ENCODE assay signal across 7 cellular contexts in the genomic region with DNA sequence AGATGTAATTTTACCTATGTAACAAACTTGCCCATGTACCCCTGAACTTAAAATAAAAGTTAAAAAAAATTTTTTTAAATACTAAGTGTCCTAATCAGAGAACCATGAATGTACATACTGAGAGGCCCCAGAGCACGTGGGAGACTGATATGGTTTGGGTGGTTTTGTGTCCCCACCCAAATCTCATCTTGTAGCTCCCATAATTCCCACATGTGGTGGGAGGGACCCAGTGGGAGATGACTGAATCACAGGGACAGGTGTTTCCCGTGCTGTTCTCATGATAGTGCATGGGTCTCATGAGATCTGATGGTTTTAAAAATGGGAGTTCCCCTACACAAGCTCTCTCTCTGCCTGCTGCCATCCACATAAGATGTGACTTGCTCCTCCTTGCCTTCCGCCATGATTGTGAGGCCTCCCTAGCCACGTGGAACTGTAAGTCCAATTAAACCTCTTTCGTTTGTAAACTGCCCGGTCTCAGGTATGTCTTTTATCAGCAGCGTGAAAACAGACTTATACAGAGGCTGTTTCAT.
DNase-seq lines count a peak whose midpoint lies in the region; ATAC-seq and TF ChIP-seq lines count a peak whose summit lies in the region.
"Not testable (repeated sequence)": the region's sequence is repeated elsewhere in the genome, so short reads cannot be mapped to it uniquely, and the experiment has no call there.

No MANE protein-coding gene starts in this region.

- H3K4me1 ChIP-seq in BLaER1 treated with 17β-estradiol and CSF1 and Interleukin-3, amounts not matched to agents 10 nM and 100 nM: peaks cover 15 to 22% (median 16%) of the 10 kb centered on the region in 10 experiments
- peaks cover 13% of the 10 kb centered on the region for H3K4me1 ChIP-seq in IMR-90 (ENCODE audit: control insufficient read depth, insufficient read depth, low read length)
- peaks cover 48% of the 10 kb centered on the region for H3K4me1 ChIP-seq in OCI-LY1 (ENCODE audit: insufficient read depth, low read length, severe bottlenecking)

- POLR2A ChIA-PET in IMR-90 (lab: Charles Lee; ENCODE audit: unreplicated experiment): not testable (repeated sequence)
- POLR2A ChIA-PET in activated B cell treated with CpG ODN at 0.5 μM for 24 hours (lab: Charles Lee): interaction anchor here (0.5 to 1.6 kb wide), 2 partner anchors 48 to 215 kb away, joined by 3 to 5 read pairs; a partner anchor contains a TSS

- H4K20me1 ChIP-seq in BLaER1 treated with 17β-estradiol and CSF1 and Interleukin-3, amounts not matched to agents 10 nM and 100 nM; IMR-90 (ENCODE audit: insufficient read depth, low read length); OCI-LY1 (ENCODE audit: insufficient read depth, low read length): not testable (repeated sequence)

- peak overlapping the region in 7 of 11 experiments; percentile 3 to 56 (median 40); a peak in 8 of 22 replicates for H3K9ac ChIP-seq in BLaER1 treated with 17β-estradiol and CSF1 and Interleukin-3, amounts not matched to agents 10 nM and 100 nM
- H3K9ac ChIP-seq in IMR-90 (ENCODE audit: low read depth, low read length); OCI-LY1 (ENCODE audit: low read length): not testable (repeated sequence)

- not testable (repeated sequence) for ATAC-seq in IMR-90 (ENCODE audit: low read depth)
- ATAC-seq in activated B cell treated with CpG ODN at 0.5 μM for 24 hours (ENCODE audit: low read depth) (peak; percentile 55), naive B cell (ENCODE audit: low read depth in 2 of 2) (peak; percentile 45 to 52)
- ATAC-seq in stimulated activated naive B cell treated with anti-CD40 and anti-IgM and Interleukin-4, amounts not matched to agents 10 μg/mL and 1 μg/mL and 100 μg/mL, for 72 hours (replicated peaks): peak; percentile 56 to 57

- H2BK15ac ChIP-seq in IMR-90 (ENCODE audit: low read depth, low read length): not testable (repeated sequence)

- H3K36me3 ChIP-seq in BLaER1 treated with 17β-estradiol and CSF1 and Interleukin-3, amounts not matched to agents 10 nM and 100 nM: peaks cover 4 to 72% (median 43%) of the 10 kb centered on the region in 11 experiments; a peak in 17 of 22 replicates
- H3K36me3 ChIP-seq in IMR-90 (ENCODE audit: control insufficient read depth, insufficient read depth, low read length): not testable (repeated sequence)
- peaks cover 79% of the 10 kb centered on the region for H3K36me3 ChIP-seq in OCI-LY1 (ENCODE audit: insufficient read depth, low read length)

- H3K23ac ChIP-seq in IMR-90 (ENCODE audit: low read depth, low read length): not testable (repeated sequence)

- H3K4me3 Mint-ChIP-seq in activated B cell treated with CpG ODN at 0.5 μM for 24 hours (peak overlapping the region; percentile 42), naive B cell (peak overlapping the region; percentile 10 to 86 (median 68))
- not testable (repeated sequence) for H3K4me3 Mint-ChIP-seq in stimulated activated naive B cell treated with anti-CD40 and anti-IgM and Interleukin-4, amounts not matched to agents 10 μg/mL and 1 μg/mL and 100 μg/mL, for 72 hours

- not testable (repeated sequence) for H3K27me3 ChIP-seq in BLaER1 treated with 17β-estradiol and CSF1 and Interleukin-3, amounts not matched to agents 10 nM and 100 nM; IMR-90 (ENCODE audit: control insufficient read depth, insufficient read depth, low read length); OCI-LY1 (ENCODE audit: insufficient read depth, low read length)

- H3K4me3 ChIP-seq in BLaER1 treated with 17β-estradiol and CSF1 and Interleukin-3, amounts not matched to agents 10 nM and 100 nM: peak overlapping the region in 1 of 10 experiments; percentile 22; a peak in 1 of 20 replicates
- H3K4me3 ChIP-seq in IMR-90 (ENCODE audit: insufficient read depth, low read depth, low read length); OCI-LY1 (ENCODE audit: low read depth, low read length, poor library complexity, severe bottlenecking): not testable (repeated sequence)

- not testable (repeated sequence) for H3K79me2 ChIP-seq in OCI-LY1 (ENCODE audit: insufficient read depth, low read length)

- peak overlapping the region; percentile 29 to 70 (median 56); a peak in 19 of 22 replicates for H3K4me2 ChIP-seq in BLaER1 treated with 17β-estradiol and CSF1 and Interleukin-3, amounts not matched to agents 10 nM and 100 nM
- not testable (repeated sequence) for H3K4me2 ChIP-seq in IMR-90 (ENCODE audit: low read depth, low read length); OCI-LY1 (ENCODE audit: low read length)

- H3K79me1 ChIP-seq in IMR-90 (ENCODE audit: low read depth in 1 of 2, low read length in 2 of 2): peaks cover 18 to 27% of the 10 kb centered on the region in 2 experiments

- TF ChIP-seq POLR2A in IMR-90 (IDR thresholded peaks at IDR 0.05; ENCODE audit: low read depth, low read length): not testable (repeated sequence)

- peaks cover 69% of the 10 kb centered on the region for H3K36me3 Mint-ChIP-seq in activated B cell treated with CpG ODN at 0.5 μM for 24 hours (ENCODE audit: low read depth)
- H3K36me3 Mint-ChIP-seq in naive B cell: peaks cover 30 to 41% of the 10 kb centered on the region in 2 donors
- H3K36me3 Mint-ChIP-seq in stimulated activated naive B cell treated with anti-CD40 and anti-IgM and Interleukin-4, amounts not matched to agents 10 μg/mL and 1 μg/mL and 100 μg/mL, for 72 hours: peaks cover 38 to 64% of the 10 kb centered on the region in 2 donors

- H3F3A ChIP-seq in OCI-LY1 (ENCODE audit: insufficient read depth, low read length): not testable (repeated sequence)

- H3K27ac Mint-ChIP-seq in activated B cell treated with CpG ODN at 0.5 μM for 24 hours (peak overlapping the region; percentile 91), naive B cell (peak overlapping the region; percentile 92 to 99 (median 97))
- peak overlapping the region; percentile 91 for H3K27ac Mint-ChIP-seq in stimulated activated naive B cell treated with anti-CD40 and anti-IgM and Interleukin-4, amounts not matched to agents 10 μg/mL and 1 μg/mL and 100 μg/mL, for 72 hours

- in situ Hi-C loops in IMR-90 (cut with MboI; ENCODE audit: low sequenced_read_pairs): not testable (repeated sequence)

- CTCF ChIA-PET in IMR-90 (lab: Yijun Ruan, JAX): not testable (repeated sequence)
- CTCF ChIA-PET in activated B cell treated with CpG ODN at 0.5 μM for 24 hours (lab: Charles Lee): interaction anchor here (0.5 to 1.6 kb wide), 3 partner anchors 109 to 320 kb away, joined by 3 to 4 read pairs (median 3); no protein-coding TSS in a partner anchor

- peak overlapping the region; percentile 74; the same call in 1 of the 2 replicates for H3K4ac ChIP-seq in IMR-90 (ENCODE audit: low read depth, low read length)

- H3K9me1 ChIP-seq in IMR-90 (ENCODE audit: insufficient read depth, low read length): peaks cover 14% of the 10 kb centered on the region

- H2AK5ac ChIP-seq in IMR-90 (ENCODE audit: low read depth, low read length): not testable (repeated sequence)

- peak overlapping the region; percentile 55; the same call in 1 of the 2 replicates for H4K91ac ChIP-seq in IMR-90 (ENCODE audit: insufficient read depth, low read depth, low read length)

- H3K4me1 Mint-ChIP-seq in activated B cell treated with CpG ODN at 0.5 μM for 24 hours (peaks cover 85% of the 10 kb centered on the region), naive B cell (peaks cover 48 to 85% (median 76%) of the 10 kb centered on the region in 3 donors)
- H3K4me1 Mint-ChIP-seq in stimulated activated naive B cell treated with anti-CD40 and anti-IgM and Interleukin-4, amounts not matched to agents 10 μg/mL and 1 μg/mL and 100 μg/mL, for 72 hours: peaks cover 44 to 77% of the 10 kb centered on the region in 2 donors

- peaks cover 0 to 92% (median 69%) of the 10 kb centered on the region in 11 experiments; a peak in 20 of 22 replicates for H3K9me3 ChIP-seq in BLaER1 treated with 17β-estradiol and CSF1 and Interleukin-3, amounts not matched to agents 10 nM and 100 nM (replicated peaks in 1 of 11)
- H3K9me3 ChIP-seq in IMR-90 (ENCODE audit: control insufficient read depth, insufficient read depth, low read length); OCI-LY1 (ENCODE audit: low read length): not testable (repeated sequence)

- peak overlapping the region; percentile 100 for H2BK5ac ChIP-seq in IMR-90 (ENCODE audit: low read depth, low read length, poor library complexity, severe bottlenecking)

- H3K18ac ChIP-seq in IMR-90 (ENCODE audit: low read depth, low read length): not testable (repeated sequence)

- H3K56ac ChIP-seq in IMR-90 (ENCODE audit: extremely low read depth, insufficient read depth, low read length): not testable (repeated sequence)

- intact Hi-C loops in IMR-90 (cut with micrococcal nuclease): not testable (repeated sequence)
- intact Hi-C loops in activated B cell treated with CpG ODN at 0.5 μM for 24 hours (cut with micrococcal nuclease): loop anchor here (5.0 kb wide), 1 partner anchor 320 kb away; no protein-coding TSS in a partner anchor

- not testable (repeated sequence) for TF ChIP-seq CTCF in 22Rv1 (IDR thresholded peaks at IDR 0.05); IMR-90 (conservative IDR thresholded peaks at IDR 0.05; ENCODE audit: low read depth, low read length); OCI-LY1 (IDR thresholded peaks at IDR 0.05; ENCODE audit: low read length); activated B cell treated with CpG ODN at 0.5 μM for 24 hours (IDR thresholded peaks at IDR 0.05)

- TF ChIP-seq RAD21 in IMR-90 (IDR thresholded peaks at IDR 0.05; ENCODE audit: low read length): not testable (repeated sequence)

- not testable (repeated sequence) for H2AFZ ChIP-seq in IMR-90 (replicated peaks; ENCODE audit: low read length, poor library complexity); OCI-LY1 (ENCODE audit: low read length)

- not testable (repeated sequence) for H3K9me2 ChIP-seq in OCI-LY1 (ENCODE audit: low read depth, low read length)

- not testable (repeated sequence) for H3K9me3 Mint-ChIP-seq in activated B cell treated with CpG ODN at 0.5 μM for 24 hours
- peaks cover 0 to 12% (median 3%) of the 10 kb centered on the region in 7 donors for H3K9me3 Mint-ChIP-seq in naive B cell
- peaks cover 6 to 13% of the 10 kb centered on the region in 2 donors for H3K9me3 Mint-ChIP-seq in stimulated activated naive B cell treated with anti-CD40 and anti-IgM and Interleukin-4, amounts not matched to agents 10 μg/mL and 1 μg/mL and 100 μg/mL, for 72 hours

- not testable (repeated sequence) for H2AK9ac ChIP-seq in IMR-90 (replicated peaks; ENCODE audit: low read depth, low read length, poor library complexity)

- H3K14ac ChIP-seq in IMR-90 (replicated peaks; ENCODE audit: low read depth, low read length): 0 out of 2 replicates have a peak overlapping the region, but pooled peaks have one; percentile 28

- H3K27ac ChIP-seq in 22Rv1 (peak overlapping the region; percentile 22), OCI-LY1 (ENCODE audit: low read depth, low read length, poor library complexity, severe bottlenecking) (peak overlapping the region; percentile 72)
- H3K27ac ChIP-seq in BLaER1 treated with 17β-estradiol and CSF1 and Interleukin-3, amounts not matched to agents 10 nM and 100 nM: peak overlapping the region; percentile 47 to 82 (median 75); a peak in 21 of 22 replicates
- not testable (repeated sequence) for H3K27ac ChIP-seq in IMR-90 (ENCODE audit: insufficient read depth, low read length)

- not testable (repeated sequence) for H2BK20ac ChIP-seq in IMR-90 (ENCODE audit: low read depth, low read length)

- WGBS in IMR-90 (ENCODE audit: extremely low coverage in 2 of 2, insufficient read length in 1 of 2), 2 experiments: 85% methylated on average over 5 of the region's 7 CpGs; no CpG with 5 or more reads in 1 of the 2 experiments

- peak overlapping the region; percentile 79; the same call in 1 of the 2 replicates for H4K5ac ChIP-seq in IMR-90 (ENCODE audit: low read depth, low read length)

- 0 out of 2 replicates have a peak overlapping the region, but pooled peaks have one; percentile 56 for H2BK120ac ChIP-seq in IMR-90 (ENCODE audit: low read depth, low read length)

- peak overlapping the region in 1 of 2 experiments; percentile 64; a peak in 2 of 4 replicates for H4K8ac ChIP-seq in IMR-90 (ENCODE audit: low read depth in 2 of 2, low read length in 2 of 2)

- BruUV-seq in IMR-90 (replicated peaks; lab: Mats Ljungman, UMichigan): not testable (repeated sequence)

- not testable (repeated sequence) for H3K27me3 Mint-ChIP-seq in activated B cell treated with CpG ODN at 0.5 μM for 24 hours; naive B cell; stimulated activated naive B cell treated with anti-CD40 and anti-IgM and Interleukin-4, amounts not matched to agents 10 μg/mL and 1 μg/mL and 100 μg/mL, for 72 hours

- not testable (repeated sequence) for DNase-seq in IMR-90, activated B cell treated with CpG ODN at 0.5 μM for 24 hours
- DNase-seq in naive B cell: peak; percentile 44
- peak; percentile 27 for DNase-seq in stimulated activated naive B cell treated with anti-CD40 and anti-IgM and Interleukin-4, amounts not matched to agents 10 μg/mL and 1 μg/mL and 100 μg/mL, for 72 hours

- dilution Hi-C loops in IMR-90 (cut with HindIII; ENCODE audit: low sequenced_read_pairs, unreplicated experiment): not testable (repeated sequence)
